ENCODE assay signal across 8 cellular contexts in the genomic region with DNA sequence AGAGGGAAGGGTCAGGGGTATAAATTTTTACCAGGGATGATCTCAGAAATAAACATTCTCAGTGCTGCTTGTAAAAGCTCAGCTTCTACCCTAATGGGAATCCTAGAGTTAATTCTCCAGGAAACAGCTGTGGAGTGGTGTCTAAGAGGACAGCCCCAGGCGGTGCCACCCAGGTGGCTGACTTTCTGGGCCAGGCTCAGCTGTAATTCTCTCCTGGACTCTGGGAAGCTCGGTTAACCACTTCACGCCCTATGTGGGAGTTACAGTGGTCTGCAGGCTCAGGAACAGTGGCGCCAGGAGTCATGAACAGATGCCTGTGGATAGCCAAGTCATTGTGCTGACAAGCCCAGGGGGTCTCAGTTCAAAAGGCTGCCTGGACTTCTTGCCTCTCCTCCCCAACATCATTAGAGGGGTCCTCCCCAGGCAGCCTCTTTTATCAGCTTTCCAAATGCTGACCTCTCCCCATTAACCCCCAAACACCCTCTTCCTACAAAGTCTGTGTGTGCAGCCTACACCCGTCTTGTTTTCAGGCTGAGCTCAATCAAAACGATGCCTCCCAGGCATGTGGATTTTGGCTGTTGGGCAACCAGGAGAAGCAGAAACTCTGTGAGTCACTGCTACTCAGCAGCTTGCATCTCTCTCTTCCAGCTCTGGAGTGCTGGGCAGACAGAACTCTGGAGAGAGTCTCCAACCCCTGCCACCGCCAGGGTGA.
A peak's percentile ranks its signal among the peaks of the same experiment; 100 is the strongest.
DNase-seq lines count a peak whose midpoint lies in the region; ATAC-seq and TF ChIP-seq lines count a peak whose summit lies in the region.

No MANE protein-coding gene starts in this region.

- no peaks in the 10 kb centered on the region for H3K27me3 ChIP-seq in RWPE2 (ENCODE audit: insufficient read depth, poor library complexity, severe bottlenecking)

- H3K9me3 ChIP-seq in RWPE2 (ENCODE audit: severe bottlenecking) = no peaks in the 10 kb centered on the region

- H3K27ac ChIP-seq in RWPE2 (ENCODE audit: poor library complexity, severe bottlenecking) = no peak overlapping the region

- H3K4me3 ChIP-seq in RWPE2 (ENCODE audit: severe bottlenecking) = no peak overlapping the region

- ATAC-seq in RWPE2 (ENCODE audit: low read depth) = peak; percentile 97
- no peak for ATAC-seq in GM19035 (IDR thresholded peaks at IDR 0.05; ENCODE audit: unreplicated experiment)
- no peak for ATAC-seq in GM21423 (IDR thresholded peaks at IDR 0.05; ENCODE audit: unreplicated experiment)
- ATAC-seq in HG03139 (IDR thresholded peaks at IDR 0.05; ENCODE audit: unreplicated experiment) = no peak

- H3K4me1 ChIP-seq in RWPE2 (ENCODE audit: insufficient read depth, poor library complexity, severe bottlenecking) = no peaks in the 10 kb centered on the region

- DNase-seq in AG08395 (ENCODE audit: low spot score) (peak; percentile 93), HPDE6-E6E7 (ENCODE audit: extremely low spot score) (peak; percentile 35), RWPE2 (ENCODE audit: low spot score) (no peak), hepatic stellate cell (ENCODE audit: low spot score) (peak; percentile 82), hippocampal formation (lab: John Stamatoyannopoulos, UW) (no peak)

- no peak for TF ChIP-seq CTCF in RWPE2 (IDR thresholded peaks at IDR 0.05; ENCODE audit: poor library complexity, severe bottlenecking)

- no peaks in the 10 kb centered on the region for H3K36me3 ChIP-seq in RWPE2 (ENCODE audit: low read depth)

Comparison
In these comparisons a context has a peak if more than half of its experiments do, and no peak if none do; other contexts are left out.
1. DNase-seq: peak in AG08395 (single experiment), HPDE6-E6E7 (single experiment) and hepatic stellate cell (single experiment); none in RWPE2 (single experiment) and hippocampal formation (0 of 2).